ENCODE assay signal across 1 cellular context in genomic region chr2:209113030-209113429, GRCh38.
A peak's percentile ranks its signal among the peaks of the same experiment; 100 is the strongest.
TF ChIP-seq lines count a peak whose summit lies in the region.

No MANE protein-coding gene starts in this region.

TF ChIP-seq in GM23338, 12 proteins besides CTCF, POLR2A, EP300 and RAD21:
- TF ChIP-seq, protein P1, sequence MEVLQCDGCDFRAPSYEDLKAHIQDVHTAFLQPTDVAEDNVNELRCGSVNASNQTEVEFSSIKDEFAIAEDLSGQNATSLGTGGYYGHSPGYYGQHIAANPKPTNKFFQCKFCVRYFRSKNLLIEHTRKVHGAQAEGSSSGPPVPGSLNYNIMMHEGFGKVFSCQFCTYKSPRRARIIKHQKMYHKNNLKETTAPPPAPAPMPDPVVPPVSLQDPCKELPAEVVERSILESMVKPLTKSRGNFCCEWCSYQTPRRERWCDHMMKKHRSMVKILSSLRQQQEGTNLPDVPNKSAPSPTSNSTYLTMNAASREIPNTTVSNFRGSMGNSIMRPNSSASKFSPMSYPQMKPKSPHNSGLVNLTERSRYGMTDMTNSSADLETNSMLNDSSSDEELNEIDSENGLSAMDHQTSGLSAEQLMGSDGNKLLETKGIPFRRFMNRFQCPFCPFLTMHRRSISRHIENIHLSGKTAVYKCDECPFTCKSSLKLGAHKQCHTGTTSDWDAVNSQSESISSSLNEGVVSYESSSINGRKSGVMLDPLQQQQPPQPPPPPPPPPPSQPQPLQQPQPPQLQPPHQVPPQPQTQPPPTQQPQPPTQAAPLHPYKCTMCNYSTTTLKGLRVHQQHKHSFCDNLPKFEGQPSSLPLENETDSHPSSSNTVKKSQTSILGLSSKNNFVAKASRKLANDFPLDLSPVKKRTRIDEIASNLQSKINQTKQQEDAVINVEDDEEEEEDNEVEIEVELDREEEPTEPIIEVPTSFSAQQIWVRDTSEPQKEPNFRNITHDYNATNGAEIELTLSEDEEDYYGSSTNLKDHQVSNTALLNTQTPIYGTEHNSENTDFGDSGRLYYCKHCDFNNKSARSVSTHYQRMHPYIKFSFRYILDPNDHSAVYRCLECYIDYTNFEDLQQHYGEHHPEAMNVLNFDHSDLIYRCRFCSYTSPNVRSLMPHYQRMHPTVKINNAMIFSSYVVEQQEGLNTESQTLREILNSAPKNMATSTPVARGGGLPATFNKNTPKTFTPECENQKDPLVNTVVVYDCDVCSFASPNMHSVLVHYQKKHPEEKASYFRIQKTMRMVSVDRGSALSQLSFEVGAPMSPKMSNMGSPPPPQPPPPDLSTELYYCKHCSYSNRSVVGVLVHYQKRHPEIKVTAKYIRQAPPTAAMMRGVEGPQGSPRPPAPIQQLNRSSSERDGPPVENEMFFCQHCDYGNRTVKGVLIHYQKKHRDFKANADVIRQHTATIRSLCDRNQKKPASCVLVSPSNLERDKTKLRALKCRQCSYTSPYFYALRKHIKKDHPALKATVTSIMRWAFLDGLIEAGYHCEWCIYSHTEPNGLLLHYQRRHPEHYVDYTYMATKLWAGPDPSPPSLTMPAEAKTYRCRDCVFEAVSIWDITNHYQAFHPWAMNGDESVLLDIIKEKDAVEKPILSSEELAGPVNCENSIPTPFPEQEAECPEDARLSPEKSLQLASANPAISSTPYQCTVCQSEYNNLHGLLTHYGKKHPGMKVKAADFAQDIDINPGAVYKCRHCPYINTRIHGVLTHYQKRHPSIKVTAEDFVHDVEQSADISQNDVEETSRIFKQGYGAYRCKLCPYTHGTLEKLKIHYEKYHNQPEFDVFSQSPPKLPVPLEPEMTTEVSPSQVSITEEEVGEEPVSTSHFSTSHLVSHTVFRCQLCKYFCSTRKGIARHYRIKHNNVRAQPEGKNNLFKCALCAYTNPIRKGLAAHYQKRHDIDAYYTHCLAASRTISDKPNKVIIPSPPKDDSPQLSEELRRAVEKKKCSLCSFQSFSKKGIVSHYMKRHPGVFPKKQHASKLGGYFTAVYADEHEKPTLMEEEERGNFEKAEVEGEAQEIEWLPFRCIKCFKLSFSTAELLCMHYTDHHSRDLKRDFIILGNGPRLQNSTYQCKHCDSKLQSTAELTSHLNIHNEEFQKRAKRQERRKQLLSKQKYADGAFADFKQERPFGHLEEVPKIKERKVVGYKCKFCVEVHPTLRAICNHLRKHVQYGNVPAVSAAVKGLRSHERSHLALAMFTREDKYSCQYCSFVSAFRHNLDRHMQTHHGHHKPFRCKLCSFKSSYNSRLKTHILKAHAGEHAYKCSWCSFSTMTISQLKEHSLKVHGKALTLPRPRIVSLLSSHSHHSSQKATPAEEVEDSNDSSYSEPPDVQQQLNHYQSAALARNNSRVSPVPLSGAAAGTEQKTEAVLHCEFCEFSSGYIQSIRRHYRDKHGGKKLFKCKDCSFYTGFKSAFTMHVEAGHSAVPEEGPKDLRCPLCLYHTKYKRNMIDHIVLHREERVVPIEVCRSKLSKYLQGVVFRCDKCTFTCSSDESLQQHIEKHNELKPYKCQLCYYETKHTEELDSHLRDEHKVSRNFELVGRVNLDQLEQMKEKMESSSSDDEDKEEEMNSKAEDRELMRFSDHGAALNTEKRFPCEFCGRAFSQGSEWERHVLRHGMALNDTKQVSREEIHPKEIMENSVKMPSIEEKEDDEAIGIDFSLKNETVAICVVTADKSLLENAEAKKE (CRISPR knock-in tag; IDR thresholded peaks at IDR 0.05) = 0 out of 2 replicates have a peak, but pooled peaks have one; percentile 20
- no peak for TF ChIP-seq ZNF114 (CRISPR knock-in tag; IDR thresholded peaks at IDR 0.05)
- no peak for TF ChIP-seq NANOG (IDR thresholded peaks at IDR 0.05; ENCODE audit: borderline replicate concordance)
